39 cellular contexts compared by ENCODE assay signal in the genomic region with DNA sequence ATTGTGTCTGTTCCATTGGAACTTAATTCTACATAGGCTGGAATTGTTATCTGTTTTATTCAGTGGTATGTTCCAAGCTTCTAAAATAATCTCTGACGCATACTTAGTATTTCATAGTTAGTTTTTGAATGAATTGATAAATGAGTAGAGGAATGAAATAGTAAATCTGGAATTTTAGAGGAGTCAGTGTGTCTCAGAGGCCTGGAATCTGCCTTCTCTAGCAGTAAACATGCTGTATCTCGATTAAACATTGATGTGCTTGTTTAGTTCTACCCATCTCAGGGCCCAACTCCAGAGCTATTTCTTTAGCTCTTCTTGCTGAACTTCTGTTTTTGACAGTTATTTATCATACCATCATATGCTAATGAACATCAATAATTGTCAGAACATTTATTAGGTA.
"Had no signal": no experiment of that assay in that cellular context is flagged by ENCODE, and none has a peak within 500 bp of the region (broad histone marks: within the 10 kb centered on the region; RNA-seq: fewer than 3 reads in every experiment).

No MANE protein-coding gene starts in this region.

- H3K9me3 Mint-ChIP-seq: activated naive CD4-positive, alpha-beta T cell treated with anti-CD3 and anti-CD28 coated beads for 36 hours; activated naive CD4-positive, alpha-beta T cell treated with anti-CD3 and anti-CD28 coated beads, Interleukin-2, amount 50 U/mL, for 24 hours; activated naive CD8-positive, alpha-beta T cell treated with anti-CD3 and anti-CD28 coated beads for 36 hours; activated naive CD8-positive, alpha-beta T cell treated with anti-CD3 and anti-CD28 coated beads, Interleukin-2, amount 10 ng/mL, durations not matched to agents 7 days and 5 days; activated naive CD8-positive, alpha-beta T cell treated with anti-CD3 and anti-CD28 coated beads, Interleukin-2, amount 50 U/mL, for 24 hours; activated T-cell treated with anti-CD3 and anti-CD28 coated beads, Interleukin-2, amount 50 U/mL, for 24 hours; activated T-cell treated with anti-CD3 and anti-CD28 coated beads, Interleukin-2, amount 50 U/mL, for 4 hours; activated T-helper 17 cell treated with anti-CD3 and anti-CD28 coated beads, Interleukin-2, amount 50 U/mL, for 72 hours; brain had no signal

- H3K36me3 ChIP-seq: adrenal gland, ascending aorta, brain microvascular endothelial cell, breast epithelium, cardiac muscle cell had no signal

- DNase-seq: activated effector memory CD4-positive, alpha-beta T cell treated with anti-CD3 and anti-CD28 coated beads, Interleukin-2, amount 50 U/mL, for 16 hours; activated effector memory CD4-positive, alpha-beta T cell treated with Interleukin-2 at 50 U/mL for 16 hours; activated gamma-delta T cell; activated gamma-delta T cell treated with Interleukin-2 at 50 U/mL for 16 hours; activated naive CD4-positive, alpha-beta T cell; activated naive CD4-positive, alpha-beta T cell treated with anti-CD3 and anti-CD28 coated beads for 36 hours; activated naive CD4-positive, alpha-beta T cell treated with anti-CD3 and anti-CD28 coated beads, Interleukin-2, amount 10 ng/mL, durations not matched to agents 7 days and 5 days; activated naive CD4-positive, alpha-beta T cell treated with anti-CD3 and anti-CD28 coated beads, Interleukin-2, amount 50 U/mL, for 16 hours; activated naive CD4-positive, alpha-beta T cell treated with Interleukin-2 at 50 U/mL for 16 hours; activated naive CD8-positive, alpha-beta T cell treated with anti-CD3 and anti-CD28 coated beads for 36 hours; activated naive CD8-positive, alpha-beta T cell treated with anti-CD3 and anti-CD28 coated beads, Interleukin-2, amount 10 ng/mL, durations not matched to agents 7 days and 5 days; activated naive CD8-positive, alpha-beta T cell treated with anti-CD3 and anti-CD28 coated beads, Interleukin-2, amount 50 U/mL, for 24 hours; activated T-cell treated with anti-CD3 and anti-CD28 coated beads, Interleukin-2, amount 50 U/mL, for 1 hour; activated T-cell treated with anti-CD3 and anti-CD28 coated beads, Interleukin-2, amount 50 U/mL, for 24 hours; activated T-cell treated with anti-CD3 and anti-CD28 coated beads, Interleukin-2, amount 50 U/mL, for 4 hours; activated T-cell treated with anti-CD3 and anti-CD28 coated beads, Interleukin-2, amount 50 U/mL, for 48 hours; activated T-cell treated with anti-CD3 and anti-CD28 coated beads, Interleukin-2, amount 50 U/mL, for 72 hours; adrenal gland; amniotic stem cell; amygdala; anterior cingulate cortex; aorta; body of pancreas; brain microvascular endothelial cell; caudate nucleus; central memory CD4-positive, alpha-beta T cell; cerebellar nuclear complex had no signal

- H3K4me3 ChIP-seq: adrenal gland, ascending aorta, body of pancreas, breast epithelium, cardiac muscle cell had no signal

- FAIRE-seq: bronchial epithelial cell had no signal

- H3K27me3 ChIP-seq: adrenal gland, ascending aorta, body of pancreas, brain microvascular endothelial cell, cardiac muscle cell had no signal

- H3K27me3 Mint-ChIP-seq: activated naive CD4-positive, alpha-beta T cell treated with anti-CD3 and anti-CD28 coated beads, Interleukin-2, amount 10 ng/mL, durations not matched to agents 7 days and 5 days; activated naive CD4-positive, alpha-beta T cell treated with anti-CD3 and anti-CD28 coated beads, Interleukin-2, amount 50 U/mL, for 24 hours; activated naive CD8-positive, alpha-beta T cell; activated naive CD8-positive, alpha-beta T cell treated with anti-CD3 and anti-CD28 coated beads for 36 hours; activated naive CD8-positive, alpha-beta T cell treated with anti-CD3 and anti-CD28 coated beads, Interleukin-2, amount 10 ng/mL, durations not matched to agents 7 days and 5 days; activated naive CD8-positive, alpha-beta T cell treated with anti-CD3 and anti-CD28 coated beads, Interleukin-2, amount 50 U/mL, for 24 hours; activated T-cell treated with anti-CD3 and anti-CD28 coated beads, Interleukin-2, amount 50 U/mL, for 24 hours; activated T-helper 17 cell treated with anti-CD3 and anti-CD28 coated beads, Interleukin-2, amount 50 U/mL, for 72 hours; brain; central memory CD8-positive, alpha-beta T cell had no signal

- H3K27ac ChIP-seq: adrenal gland, ascending aorta, body of pancreas, brain microvascular endothelial cell, breast epithelium, cardiac muscle cell had no signal

- H3K9me3 ChIP-seq: adrenal gland, ascending aorta, body of pancreas, breast epithelium had no signal

- H3K4me1 ChIP-seq: adrenal gland, ascending aorta, body of pancreas, breast epithelium had no signal

- H3K4me1 Mint-ChIP-seq: activated naive CD4-positive, alpha-beta T cell treated with anti-CD3 and anti-CD28 coated beads, Interleukin-2, amount 10 ng/mL, durations not matched to agents 7 days and 5 days; activated naive CD4-positive, alpha-beta T cell treated with anti-CD3 and anti-CD28 coated beads, Interleukin-2, amount 50 U/mL, for 24 hours; activated naive CD8-positive, alpha-beta T cell treated with anti-CD3 and anti-CD28 coated beads for 36 hours; activated naive CD8-positive, alpha-beta T cell treated with anti-CD3 and anti-CD28 coated beads, Interleukin-2, amount 10 ng/mL, durations not matched to agents 7 days and 5 days; activated naive CD8-positive, alpha-beta T cell treated with anti-CD3 and anti-CD28 coated beads, Interleukin-2, amount 50 U/mL, for 24 hours; activated T-helper 17 cell treated with anti-CD3 and anti-CD28 coated beads, Interleukin-2, amount 50 U/mL, for 72 hours; brain; central memory CD8-positive, alpha-beta T cell had no signal

- H3K27ac Mint-ChIP-seq: activated naive CD4-positive, alpha-beta T cell treated with anti-CD3 and anti-CD28 coated beads for 36 hours; activated naive CD4-positive, alpha-beta T cell treated with anti-CD3 and anti-CD28 coated beads, Interleukin-2, amount 10 ng/mL, durations not matched to agents 7 days and 5 days; activated naive CD4-positive, alpha-beta T cell treated with anti-CD3 and anti-CD28 coated beads, Interleukin-2, amount 50 U/mL, for 24 hours; activated naive CD4-positive, alpha-beta T cell treated with anti-CD3 and anti-CD28 coated beads, Interleukin-2, amount 50 U/mL, for 72 hours; activated naive CD8-positive, alpha-beta T cell; activated naive CD8-positive, alpha-beta T cell treated with anti-CD3 and anti-CD28 coated beads for 36 hours; activated naive CD8-positive, alpha-beta T cell treated with anti-CD3 and anti-CD28 coated beads, Interleukin-2, amount 10 ng/mL, durations not matched to agents 7 days and 5 days; activated naive CD8-positive, alpha-beta T cell treated with anti-CD3 and anti-CD28 coated beads, Interleukin-2, amount 50 U/mL, for 24 hours; activated T-cell treated with anti-CD3 and anti-CD28 coated beads, Interleukin-2, amount 50 U/mL, for 24 hours; activated T-cell treated with anti-CD3 and anti-CD28 coated beads, Interleukin-2, amount 50 U/mL, for 72 hours; activated T-helper 1 cell treated with anti-CD3 and anti-CD28 coated beads, Interleukin-12 subunit alpha, Interleukin-12 subunit beta, Interleukin-2, Interleukin-4 antibody, amounts not matched to agents 30 ng/mL and 10 ng/mL and 1 ng/mL, durations not matched to agents 14 hours and 24 hours and 36 hours; activated T-helper 17 cell treated with anti-CD3 and anti-CD28 coated beads, Interleukin-2, amount 50 U/mL, for 72 hours; activated T-helper 2 cell treated with anti-CD3 and anti-CD28 coated beads, Interferon-gamma antibody, Interleukin-2, Interleukin-4, amounts not matched to agents 10 μg/mL and 5 μg/mL and 100 μg/mL, durations not matched to agents 14 hours and 24 hours and 36 hours; brain had no signal

- H3K36me3 Mint-ChIP-seq: activated naive CD4-positive, alpha-beta T cell treated with anti-CD3 and anti-CD28 coated beads, Interleukin-2, amount 10 ng/mL, durations not matched to agents 7 days and 5 days; activated naive CD4-positive, alpha-beta T cell treated with anti-CD3 and anti-CD28 coated beads, Interleukin-2, amount 50 U/mL, for 24 hours; activated naive CD4-positive, alpha-beta T cell treated with anti-CD3 and anti-CD28 coated beads, Interleukin-2, amount 50 U/mL, for 72 hours; activated naive CD8-positive, alpha-beta T cell; activated naive CD8-positive, alpha-beta T cell treated with anti-CD3 and anti-CD28 coated beads for 36 hours; activated naive CD8-positive, alpha-beta T cell treated with anti-CD3 and anti-CD28 coated beads, Interleukin-2, amount 10 ng/mL, durations not matched to agents 7 days and 5 days; brain had no signal

- ATAC-seq: activated naive CD4-positive, alpha-beta T cell treated with anti-CD3 and anti-CD28 coated beads, Interleukin-2, amount 50 U/mL, for 72 hours; activated naive CD8-positive, alpha-beta T cell treated with anti-CD3 and anti-CD28 coated beads, Interleukin-2, amount 50 U/mL, for 24 hours; activated T-cell treated with anti-CD3 and anti-CD28 coated beads, Interleukin-2, amount 50 U/mL, for 4 hours; activated T-cell treated with anti-CD3 and anti-CD28 coated beads, Interleukin-2, amount 50 U/mL, for 72 hours; activated T-helper 17 cell treated with anti-CD3 and anti-CD28 coated beads, Interleukin-2, amount 50 U/mL, for 72 hours; body of pancreas had no signal

- H3K4me3 Mint-ChIP-seq: activated naive CD4-positive, alpha-beta T cell treated with anti-CD3 and anti-CD28 coated beads for 36 hours; activated naive CD4-positive, alpha-beta T cell treated with anti-CD3 and anti-CD28 coated beads, Interleukin-2, amount 10 ng/mL, durations not matched to agents 7 days and 5 days; activated naive CD4-positive, alpha-beta T cell treated with anti-CD3 and anti-CD28 coated beads, Interleukin-2, amount 50 U/mL, for 24 hours; activated naive CD8-positive, alpha-beta T cell; activated naive CD8-positive, alpha-beta T cell treated with anti-CD3 and anti-CD28 coated beads for 36 hours; activated naive CD8-positive, alpha-beta T cell treated with anti-CD3 and anti-CD28 coated beads, Interleukin-2, amount 10 ng/mL, durations not matched to agents 7 days and 5 days; activated naive CD8-positive, alpha-beta T cell treated with anti-CD3 and anti-CD28 coated beads, Interleukin-2, amount 50 U/mL, for 24 hours; activated T-cell treated with anti-CD3 and anti-CD28 coated beads, Interleukin-2, amount 50 U/mL, for 24 hours; activated T-cell treated with anti-CD3 and anti-CD28 coated beads, Interleukin-2, amount 50 U/mL, for 4 hours; activated T-cell treated with anti-CD3 and anti-CD28 coated beads, Interleukin-2, amount 50 U/mL, for 72 hours; activated T-helper 1 cell treated with anti-CD3 and anti-CD28 coated beads, Interleukin-12 subunit alpha, Interleukin-12 subunit beta, Interleukin-2, Interleukin-4 antibody, amounts not matched to agents 30 ng/mL and 10 ng/mL and 1 ng/mL, durations not matched to agents 14 hours and 24 hours and 36 hours; activated T-helper 17 cell treated with anti-CD3 and anti-CD28 coated beads, Interleukin-2, amount 50 U/mL, for 72 hours; brain; central memory CD8-positive, alpha-beta T cell had no signal
